In genomic region chr17:82320956-82321927, GRCh38 we compare ENCODE assay signal across 9 cellular contexts. TPM values are rescaled to one million over a fixed set of nuclear protein-coding genes. Genes with fewer than 3 reads are reported as not detected.
A peak's percentile ranks its signal among the peaks of the same experiment; 100 is the strongest.
DNase-seq lines count a peak whose midpoint lies in the region; ATAC-seq and TF ChIP-seq lines count a peak whose summit lies in the region.
"Had no signal": no experiment of that assay in that cellular context is flagged by ENCODE, and none has a peak within 500 bp of the region (broad histone marks: within the 10 kb centered on the region; RNA-seq: fewer than 3 reads in every experiment).

No MANE protein-coding gene starts in this region.

- ATAC-seq in RWPE2 (ENCODE audit: low read depth) (no peak), HG03432 (IDR thresholded peaks at IDR 0.05; ENCODE audit: unreplicated experiment) (no peak)

- H3K36me3 ChIP-seq in RWPE2 (ENCODE audit: low read depth) = no peaks in the 10 kb centered on the region

- CTCF ChIA-PET in activated naive CD4-positive, alpha-beta T cell treated with anti-CD3 and anti-CD28 coated beads for 36 hours (lab: Charles Lee) = interaction anchor here (0.6 to 2.4 kb wide), 11 partner anchors 11 to 591 kb away, joined by 3 to 60 read pairs (median 3); no protein-coding TSS in a partner anchor

- H3K36me3 Mint-ChIP-seq in activated naive CD4-positive, alpha-beta T cell treated with anti-CD3 and anti-CD28 coated beads for 36 hours (ENCODE audit: low read depth) = peaks cover 20% of the 10 kb centered on the region

- H3K4me3 ChIP-seq in RWPE2 (ENCODE audit: severe bottlenecking) = no peak overlapping the region
- H3K4me3 ChIP-seq: SJSA1 had no signal

- H3K27me3 ChIP-seq in RWPE2 (ENCODE audit: insufficient read depth, poor library complexity, severe bottlenecking) = no peaks in the 10 kb centered on the region

- TF ChIP-seq CTCF in GM12873 (IDR thresholded peaks at IDR 0.05; ENCODE audit: insufficient read depth, low read depth, low read length, missing control alignments) (peak; percentile 68), RWPE2 (IDR thresholded peaks at IDR 0.05; ENCODE audit: poor library complexity, severe bottlenecking) (peak; percentile 90)

- no peak overlapping the region for H3K27ac ChIP-seq in RWPE2 (ENCODE audit: poor library complexity, severe bottlenecking)
- H3K27ac ChIP-seq: SJSA1 had no signal

- peaks cover 9% of the 10 kb centered on the region for H3K4me1 ChIP-seq in RWPE2 (ENCODE audit: insufficient read depth, poor library complexity, severe bottlenecking)

- no peaks in the 10 kb centered on the region for H3K27me3 Mint-ChIP-seq in activated naive CD4-positive, alpha-beta T cell treated with anti-CD3 and anti-CD28 coated beads for 36 hours (ENCODE audit: low read depth)

- H3K9me3 Mint-ChIP-seq in activated naive CD4-positive, alpha-beta T cell treated with anti-CD3 and anti-CD28 coated beads for 36 hours = peaks cover 2% of the 10 kb centered on the region

- intact Hi-C loops in activated naive CD4-positive, alpha-beta T cell treated with anti-CD3 and anti-CD28 coated beads for 36 hours (cut with micrococcal nuclease) = loop anchor here (1.0 to 2.0 kb wide), 3 partner anchors 24 to 84 kb away; no protein-coding TSS in a partner anchor

- H3K4me3 Mint-ChIP-seq in activated naive CD4-positive, alpha-beta T cell treated with anti-CD3 and anti-CD28 coated beads for 36 hours = peak overlapping the region; percentile 79

- peak overlapping the region; percentile 97 for H3K27ac Mint-ChIP-seq in activated naive CD4-positive, alpha-beta T cell treated with anti-CD3 and anti-CD28 coated beads for 36 hours

- no peak for DNase-seq in RWPE2 (ENCODE audit: low spot score)
- DNase-seq in activated naive CD4-positive, alpha-beta T cell treated with anti-CD3 and anti-CD28 coated beads for 36 hours = peak; percentile 93
- DNase-seq in iPS-NIHi11 (ENCODE audit: low spot score) = peak; percentile 91
- peak; percentile 61 to 70 (median 61) for DNase-seq in stimulated activated CD4-positive, alpha-beta T cell treated with anti-CD3 and anti-CD28 coated beads, TNF-alpha, amount 100 ng/mL, for 48 hours (ENCODE audit: low read depth in 3 of 3)
- no peak for DNase-seq in A172 (ENCODE audit: low spot score)
- DNase-seq in SHP77 (lab: John Stamatoyannopoulos, UW) = no peak

- no peaks in the 10 kb centered on the region for H3K9me3 ChIP-seq in RWPE2 (ENCODE audit: severe bottlenecking)

- H3K4me1 Mint-ChIP-seq in activated naive CD4-positive, alpha-beta T cell treated with anti-CD3 and anti-CD28 coated beads for 36 hours (ENCODE audit: low read depth) = peaks cover 42% of the 10 kb centered on the region

RNA-seq across cellular contexts. Expression of gene CD7, which starts 3.8 kb away (rescaled TPM):
- 100 to 1,000 TPM; 635 to 646 TPM for total RNA-seq in activated naive CD4-positive, alpha-beta T cell treated with anti-CD3 and anti-CD28 coated beads for 36 hours
- not detected in 2 replicates for total RNA-seq in A172 (2014; rRNA removed; shearing (Covaris generic))
- total RNA-seq: SJSA1 had no signal

RNA-seq across cellular contexts. Expression of gene SECTM1, which starts 12.3 kb away (rescaled TPM):
- 1 to 10 TPM; 2.8 to 3.8 TPM for total RNA-seq in activated naive CD4-positive, alpha-beta T cell treated with anti-CD3 and anti-CD28 coated beads for 36 hours
- total RNA-seq in A172 (2014; rRNA removed; shearing (Covaris generic)) = 1.2 and 1.6 TPM in 2 replicates

RNA-seq across cellular contexts. Expression of gene TEX19, which starts 37.8 kb away (rescaled TPM):
- under 1 TPM in 1 of 2 experiments, not detected in 1; 0.21 TPM for total RNA-seq in activated naive CD4-positive, alpha-beta T cell treated with anti-CD3 and anti-CD28 coated beads for 36 hours
- total RNA-seq in A172 (2014; rRNA removed; shearing (Covaris generic)) = 0.22 TPM in 1 of 2 replicates, not detected in the other

RNA-seq across cellular contexts. Expression of gene CSNK1D, which starts 47.7 kb away (rescaled TPM):
- total RNA-seq in activated naive CD4-positive, alpha-beta T cell treated with anti-CD3 and anti-CD28 coated beads for 36 hours = 100 to 1,000 TPM in 1 of 2 experiments, 10 to 100 TPM in 1; 99.8 to 100 TPM
- total RNA-seq in A172 (2014; rRNA removed; shearing (Covaris generic)) = 19.9 and 20.9 TPM in 2 replicates

RNA-seq across cellular contexts. Expression of gene UTS2R, which starts 50.3 kb away (rescaled TPM):
- total RNA-seq in activated naive CD4-positive, alpha-beta T cell treated with anti-CD3 and anti-CD28 coated beads for 36 hours = not detected
- not detected in 2 replicates for total RNA-seq in A172 (2014; rRNA removed; shearing (Covaris generic))

Comparison
In these comparisons a context has a peak if more than half of its experiments do, and no peak if none do; other contexts are left out.
1. DNase-seq: peak in activated naive CD4-positive, alpha-beta T cell treated with anti-CD3 and anti-CD28 coated beads for 36 hours (single experiment), iPS-NIHi11 (single experiment) and stimulated activated CD4-positive, alpha-beta T cell treated with anti-CD3 and anti-CD28 coated beads, TNF-alpha, amount 100 ng/mL, for 48 hours (3 of 3); none in RWPE2 (single experiment), A172 (single experiment) and SHP77 (0 of 2).
2. RNA of gene CD7, which starts 3.8 kb away (total RNA-seq): 635 to 646 TPM in activated naive CD4-positive, alpha-beta T cell treated with anti-CD3 and anti-CD28 coated beads for 36 hours; not detected in A172; every median in the first group is over 100 times any median in the second.